21 cellular contexts compared by ENCODE assay signal in genomic region chrX:7351946-7352345, GRCh38.
"Had no signal": no experiment of that assay in that cellular context is flagged by ENCODE, and none has a peak within 500 bp of the region (broad histone marks: within the 10 kb centered on the region; RNA-seq: fewer than 3 reads in every experiment).

No MANE protein-coding gene starts in this region.

- H3K27ac ChIP-seq: neutrophil, pancreas, stomach, suprapubic skin, tibial nerve had no signal

- H3K9me3 ChIP-seq: neutrophil, pancreas, stomach, suprapubic skin, tibial nerve had no signal

- H3K4me3 ChIP-seq: pancreas, stomach, suprapubic skin, tibial nerve had no signal

- H3K27me3 ChIP-seq: neutrophil, pancreas, stomach, suprapubic skin, tibial nerve had no signal

- DNase-seq: activated B cell treated with CpG ODN at 0.5 μM for 24 hours; activated CD4-positive, alpha-beta T cell treated with anti-CD3 and anti-CD28 coated beads for 36 hours; activated CD4-positive, alpha-beta T cell treated with anti-CD3 and anti-CD28 coated beads, Interleukin-2, amount 50 U/mL, for 4 hours; activated CD8-positive, alpha-beta memory T cell treated with anti-CD3 and anti-CD28 coated beads, Interleukin-2, amount 50 U/mL, for 48 hours; activated naive CD4-positive, alpha-beta T cell treated with Interleukin-2 at 50 U/mL for 16 hours; activated naive CD8-positive, alpha-beta T cell treated with anti-CD3 and anti-CD28 coated beads for 36 hours; activated T-cell treated with anti-CD3 and anti-CD28 coated beads, Interleukin-2, amount 50 U/mL, for 48 hours; amniotic stem cell; cerebellar nuclear complex; effector CD4-positive, alpha-beta T cell; left colon; pancreas; right cardiac atrium; small intestine; stimulated activated CD4-positive, alpha-beta T cell treated with anti-CD3 and anti-CD28 coated beads, Interleukin-2, amount 100 ng/mL, for 24 hours; stomach; T1000 had no signal

- ATAC-seq: activated CD4-positive, alpha-beta T cell treated with anti-CD3 and anti-CD28 coated beads for 36 hours; left colon; pancreas; right cardiac atrium; stimulated activated memory B cell treated with anti-CD40 and anti-IgM and Interleukin-4, amounts not matched to agents 10 μg/mL and 1 μg/mL and 100 μg/mL, for 72 hours had no signal

- H3K36me3 ChIP-seq: neutrophil, pancreas, suprapubic skin, tibial nerve had no signal

- H3K4me1 ChIP-seq: pancreas, stomach, suprapubic skin, tibial nerve had no signal
